Comparison of ENCODE assay signal across 9 cellular contexts in the genomic region with DNA sequence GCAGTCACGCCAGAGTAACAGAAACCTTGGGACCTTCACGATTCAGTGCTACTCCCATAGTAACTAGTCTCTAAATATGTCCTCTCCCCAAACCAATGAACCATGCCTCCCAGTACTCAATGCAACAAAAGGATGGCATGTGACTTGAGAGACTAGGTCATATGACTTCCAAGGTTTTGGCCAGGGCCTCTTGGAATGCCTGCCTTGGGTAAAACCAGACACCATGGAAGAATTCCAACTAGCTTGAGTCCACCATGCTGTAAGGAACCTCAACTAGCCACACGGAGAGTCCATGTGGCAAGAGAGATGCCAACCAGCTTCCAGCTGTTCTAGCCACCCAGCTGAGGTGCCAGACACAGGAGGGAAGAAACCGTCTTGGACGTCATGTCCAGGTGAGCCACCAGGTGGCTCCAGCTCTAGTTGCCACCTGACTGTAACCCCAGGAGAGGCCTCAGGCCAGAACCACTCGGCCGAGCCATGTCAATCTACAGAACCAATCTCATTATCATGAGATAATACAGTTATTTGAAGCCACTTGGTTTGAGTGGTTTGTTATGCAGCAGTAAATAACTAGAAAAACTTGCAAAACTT.
DNase-seq lines count a peak whose midpoint lies in the region; ATAC-seq and TF ChIP-seq lines count a peak whose summit lies in the region.
"Had no signal": no experiment of that assay in that cellular context is flagged by ENCODE, and none has a peak within 500 bp of the region (broad histone marks: within the 10 kb centered on the region; RNA-seq: fewer than 3 reads in every experiment).

No MANE protein-coding gene starts in this region.

- H3K9ac ChIP-seq in KMS-11 (no peak overlapping the region), neural progenitor cell (no peak overlapping the region)

- no peaks in the 10 kb centered on the region for H3K79me2 ChIP-seq in KMS-11 (ENCODE audit: insufficient read depth, low read depth)
- no peaks in the 10 kb centered on the region for H3K79me2 ChIP-seq in neural progenitor cell (ENCODE audit: low read depth)

- H3F3A ChIP-seq in neural progenitor cell (ENCODE audit: low read depth), result no peaks in the 10 kb centered on the region

- H3K27me3 ChIP-seq in KMS-11 (ENCODE audit: insufficient read depth, low read depth) (no peaks in the 10 kb centered on the region), brain microvascular endothelial cell (replicated peaks) (peaks cover 4% of the 10 kb centered on the region), neural progenitor cell (no peaks in the 10 kb centered on the region)

- no peaks in the 10 kb centered on the region for H3K36me3 Mint-ChIP-seq in neural progenitor cell
- H3K36me3 Mint-ChIP-seq: naive thymus-derived CD8-positive, alpha-beta T cell had no signal

- peaks cover 9% of the 10 kb centered on the region for H3K27me3 Mint-ChIP-seq in neural progenitor cell (ENCODE audit: insufficient read depth, low read depth)

- no peak overlapping the region for H2AFZ ChIP-seq in KMS-11 (ENCODE audit: low read depth)
- peak overlapping the region; percentile 6 for H2AFZ ChIP-seq in neural progenitor cell (replicated peaks)

- no peaks in the 10 kb centered on the region for H3K36me3 ChIP-seq in KMS-11 (ENCODE audit: insufficient read depth)
- no peaks in the 10 kb centered on the region for H3K36me3 ChIP-seq in brain microvascular endothelial cell (replicated peaks)
- H3K36me3 ChIP-seq in neural progenitor cell, result no peaks in the 10 kb centered on the region

- H3K27ac ChIP-seq in KMS-11 (no peak overlapping the region), brain microvascular endothelial cell (no peak overlapping the region), neural progenitor cell (no peak overlapping the region)

- no peaks in the 10 kb centered on the region for H3K9me3 Mint-ChIP-seq in neural progenitor cell

- H3K4me1 ChIP-seq in KMS-11 (ENCODE audit: low read depth, poor library complexity, severe bottlenecking) (no peaks in the 10 kb centered on the region), neural progenitor cell (no peaks in the 10 kb centered on the region)

- H4K20me1 ChIP-seq in KMS-11 (ENCODE audit: insufficient read depth) (no peaks in the 10 kb centered on the region), neural progenitor cell (ENCODE audit: low read depth) (no peaks in the 10 kb centered on the region)

- H3K4me3 Mint-ChIP-seq in neural progenitor cell, result no peak overlapping the region
- H3K4me3 Mint-ChIP-seq: naive thymus-derived CD8-positive, alpha-beta T cell had no signal

- no peak overlapping the region for H3K27ac Mint-ChIP-seq in neural progenitor cell

- DNase-seq in NCI-H2171 treated with DMSO at 0.1 percent for 48 hours (lab: John Stamatoyannopoulos, UW) (peak; percentile 17), NCI-H2171 (lab: John Stamatoyannopoulos, UW) (no peak), brain microvascular endothelial cell (no peak), neural progenitor cell (ENCODE audit: low spot score) (peak; percentile 33), putamen (ENCODE audit: low spot score) (no peak)
- DNase-seq: naive thymus-derived CD8-positive, alpha-beta T cell had no signal

- TF ChIP-seq CTCF in KMS-11 (conservative IDR thresholded peaks at IDR 0.05; ENCODE audit: low read depth, low read length) (peak; percentile 57), brain microvascular endothelial cell (IDR thresholded peaks at IDR 0.05; ENCODE audit: low read depth, low read length, missing control alignments) (peak; percentile 47), neural progenitor cell (IDR thresholded peaks at IDR 0.05) (peak; percentile 50)

- H3K9me3 ChIP-seq in neural progenitor cell (ENCODE audit: low read depth), result no peaks in the 10 kb centered on the region

- H3K4me1 Mint-ChIP-seq in neural progenitor cell, result no peaks in the 10 kb centered on the region

- H3K4me3 ChIP-seq in KMS-11 (IDR thresholded peaks at IDR 0.05; ENCODE audit: insufficient read depth, low read depth, low read length), result no peak overlapping the region
- H3K4me3 ChIP-seq in brain microvascular endothelial cell (ENCODE audit: low read depth, low read length), result no peak overlapping the region
- H3K4me3 ChIP-seq in neural progenitor cell, result no peak overlapping the region

- in situ Hi-C loops in brain microvascular endothelial cell (cut with HindIII; ENCODE audit: low pct_ligation_motif_present, low sequenced_read_pairs), result no loop called here

- ATAC-seq in GM19455 (IDR thresholded peaks at IDR 0.05; ENCODE audit: unreplicated experiment) (no peak), GM21717 (IDR thresholded peaks at IDR 0.05; ENCODE audit: unreplicated experiment) (no peak)

- H3K4me2 ChIP-seq in KMS-11 (no peak overlapping the region), neural progenitor cell (no peak overlapping the region)

Comparison
In these comparisons a context has a peak if more than half of its experiments do, and no peak if none do; other contexts are left out.
1. DNase-seq: peak in NCI-H2171 treated with DMSO at 0.1 percent for 48 hours (single experiment) and neural progenitor cell (single experiment); none in NCI-H2171 (single experiment), brain microvascular endothelial cell (single experiment) and putamen (single experiment).
2. Peak in every context shown above with its lines, with median percentiles within 50 percentile points of each other: CTCF ChIP-seq.